ENCODE assay signal across 23 cellular contexts in the genomic region with DNA sequence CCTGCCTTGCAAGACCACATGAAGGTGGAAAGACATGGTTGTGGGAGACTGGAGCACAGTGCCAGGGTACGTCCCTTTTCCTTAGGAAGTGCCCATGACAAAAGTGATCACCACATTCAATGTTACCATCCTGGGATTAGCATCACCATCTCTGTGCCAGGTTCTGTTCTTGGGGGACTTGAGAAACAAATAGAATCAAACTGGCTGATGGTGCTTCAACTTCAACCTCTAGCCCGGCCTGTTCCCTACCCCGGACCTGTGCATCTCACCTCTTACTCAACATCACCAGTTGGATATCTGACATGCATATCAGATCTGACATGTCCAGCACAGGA.
"Had no signal": no experiment of that assay in that cellular context is flagged by ENCODE, and none has a peak within 500 bp of the region (broad histone marks: within the 10 kb centered on the region; RNA-seq: fewer than 3 reads in every experiment).

No MANE protein-coding gene starts in this region.

- H3K4me3 ChIP-seq: breast epithelium, left ventricle myocardium inferior, pancreas, right lobe of liver, skin epidermis, tibial nerve, uterus had no signal

- H3K9me3 ChIP-seq: breast epithelium, left ventricle myocardium inferior, pancreas, right lobe of liver, tibial nerve, uterus had no signal

- H3K4me1 Mint-ChIP-seq: activated naive CD8-positive, alpha-beta T cell treated with anti-CD3 and anti-CD28 coated beads, Interleukin-2, amount 10 ng/mL, durations not matched to agents 7 days and 5 days; immature natural killer cell; nephron progenitor cell had no signal

- H3K9me3 Mint-ChIP-seq: activated CD4-positive, alpha-beta memory T cell treated with anti-CD3 and anti-CD28 coated beads for 36 hours; activated naive CD4-positive, alpha-beta T cell treated with anti-CD3 and anti-CD28 coated beads for 36 hours; activated naive CD8-positive, alpha-beta T cell treated with anti-CD3 and anti-CD28 coated beads, Interleukin-2, amount 10 ng/mL, durations not matched to agents 7 days and 5 days; activated T-cell treated with anti-CD3 and anti-CD28 coated beads, Interleukin-2, amount 50 U/mL, for 4 hours; immature natural killer cell; memory B cell; nephron progenitor cell; stimulated activated naive CD8-positive, alpha-beta T cell treated with anti-CD3 and anti-CD28 coated beads, Interleukin-15, Interleukin-2, amounts not matched to agents 100 ng/mL and 50 ng/mL, for 24 hours had no signal

- H3K36me3 ChIP-seq: breast epithelium, left ventricle myocardium inferior, pancreas, right lobe of liver, uterus had no signal

- H3K27ac ChIP-seq: breast epithelium, left ventricle myocardium inferior, pancreas, right lobe of liver, skin epidermis, tibial nerve, uterus had no signal

- H3K4me3 Mint-ChIP-seq: activated CD4-positive, alpha-beta memory T cell treated with anti-CD3 and anti-CD28 coated beads for 36 hours; activated naive CD4-positive, alpha-beta T cell treated with anti-CD3 and anti-CD28 coated beads for 36 hours; activated naive CD8-positive, alpha-beta T cell treated with anti-CD3 and anti-CD28 coated beads, Interleukin-2, amount 10 ng/mL, durations not matched to agents 7 days and 5 days; activated T-cell treated with anti-CD3 and anti-CD28 coated beads, Interleukin-2, amount 50 U/mL, for 4 hours; immature natural killer cell; memory B cell; nephron progenitor cell; stimulated activated naive CD8-positive, alpha-beta T cell treated with anti-CD3 and anti-CD28 coated beads, Interleukin-15, Interleukin-2, amounts not matched to agents 100 ng/mL and 50 ng/mL, for 24 hours had no signal

- ATAC-seq: activated T-cell treated with anti-CD3 and anti-CD28 coated beads, Interleukin-2, amount 50 U/mL, for 4 hours; pancreas; right lobe of liver had no signal

- H3K4me1 ChIP-seq: breast epithelium, left ventricle myocardium inferior, pancreas, right lobe of liver, uterus had no signal

- H3K27me3 ChIP-seq: breast epithelium, pancreas, right lobe of liver, tibial nerve, uterus had no signal

- DNase-seq: activated CD4-positive, alpha-beta memory T cell treated with anti-CD3 and anti-CD28 coated beads for 36 hours; activated CD4-positive, alpha-beta T cell treated with anti-CD3 and anti-CD28 coated beads for 48 hours; activated naive CD4-positive, alpha-beta T cell treated with anti-CD3 and anti-CD28 coated beads for 36 hours; activated naive CD8-positive, alpha-beta T cell treated with anti-CD3 and anti-CD28 coated beads, Interleukin-2, amount 10 ng/mL, durations not matched to agents 7 days and 5 days; activated T-cell treated with anti-CD3 and anti-CD28 coated beads, Interleukin-2, amount 50 U/mL, for 4 hours; amniotic stem cell; cerebellar nuclear complex; cortex of kidney; foreskin fibroblast; immature natural killer cell; kidney glomerular epithelial cell; left ventricle myocardium inferior; nephron progenitor cell; stimulated activated CD4-positive, alpha-beta T cell treated with anti-CD3 and anti-CD28 coated beads, Interleukin-1b, Interleukin-23, amount 100 ng/mL, for 48 hours; T-helper 2 cell; uterus had no signal

- H3K27ac Mint-ChIP-seq: activated CD4-positive, alpha-beta memory T cell treated with anti-CD3 and anti-CD28 coated beads for 36 hours; activated naive CD4-positive, alpha-beta T cell treated with anti-CD3 and anti-CD28 coated beads for 36 hours; activated naive CD8-positive, alpha-beta T cell treated with anti-CD3 and anti-CD28 coated beads, Interleukin-2, amount 10 ng/mL, durations not matched to agents 7 days and 5 days; immature natural killer cell; memory B cell; nephron progenitor cell; stimulated activated naive CD8-positive, alpha-beta T cell treated with anti-CD3 and anti-CD28 coated beads, Interleukin-15, Interleukin-2, amounts not matched to agents 100 ng/mL and 50 ng/mL, for 24 hours had no signal

- H3K36me3 Mint-ChIP-seq: activated CD4-positive, alpha-beta memory T cell treated with anti-CD3 and anti-CD28 coated beads for 36 hours; activated naive CD8-positive, alpha-beta T cell treated with anti-CD3 and anti-CD28 coated beads, Interleukin-2, amount 10 ng/mL, durations not matched to agents 7 days and 5 days; immature natural killer cell; memory B cell had no signal
